In the genomic region with DNA sequence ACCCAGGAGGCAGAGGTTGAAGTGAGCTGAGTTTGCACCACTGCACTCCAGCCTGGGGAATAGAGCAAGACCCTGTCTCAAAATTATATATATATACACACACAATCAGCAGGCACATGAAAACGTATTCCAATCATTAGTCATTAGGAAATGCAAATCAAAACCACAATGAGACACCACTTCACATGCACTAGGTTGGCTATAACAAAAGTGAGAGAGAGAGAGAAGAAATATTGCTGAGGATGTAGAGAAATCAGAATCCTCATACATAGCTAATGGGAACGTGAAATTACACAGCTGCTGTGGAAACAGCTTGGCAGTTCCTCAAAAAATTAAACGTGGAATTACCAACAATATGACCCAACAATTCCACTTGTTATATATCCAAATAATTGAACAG, we compare ENCODE assay signal across 16 cellular contexts.
DNase-seq lines count a peak whose midpoint lies in the region; TF ChIP-seq lines count a peak whose summit lies in the region.
"Had no signal": no experiment of that assay in that cellular context is flagged by ENCODE, and none has a peak within 500 bp of the region (broad histone marks: within the 10 kb centered on the region; RNA-seq: fewer than 3 reads in every experiment).

No MANE protein-coding gene starts in this region.

- H3K27me3 ChIP-seq in tibial artery, result no peaks in the 10 kb centered on the region

- H3K9me3 ChIP-seq in tibial artery, result peaks cover 0 to 6% (median 0%) of the 10 kb centered on the region in 3 donors
- H3K9me3 ChIP-seq: SK-N-SH had no signal

- DNase-seq in ELR (ENCODE audit: low read depth) (peak; percentile 79), NCI-H1694 (lab: John Stamatoyannopoulos, UW) (peak; percentile 44), astrocyte of the hippocampus (ENCODE audit: low read depth, low spot score) (peak; percentile 26), kidney glomerular epithelial cell (lab: John Stamatoyannopoulos, UW) (peak; percentile 10), HK-2 (ENCODE audit: unreplicated experiment) (no peak), CD1c-positive myeloid dendritic cell (ENCODE audit: extremely low spot score) (no peak), tibial artery (no peak)
- DNase-seq: Caco-2; CD4-positive, CD25-positive, alpha-beta regulatory T cell; DMS153; NCI-H1417 treated with DMSO at 0.1 percent for 48 hours; NCI-H2029 treated with DMSO at 0.1 percent for 48 hours; NCI-H510A treated with DMSO at 0.1 percent for 48 hours; NCI-H82; PC-9; SK-N-SH had no signal

- no peak for TF ChIP-seq CTCF in tibial artery (IDR thresholded peaks at IDR 0.05)

- H3K27ac ChIP-seq in tibial artery, result no peak overlapping the region
- H3K27ac ChIP-seq: PC-9 had no signal

- no peaks in the 10 kb centered on the region for H3K4me1 ChIP-seq in tibial artery
- H3K4me1 ChIP-seq: Caco-2 had no signal

- no peaks in the 10 kb centered on the region for H3K36me3 ChIP-seq in tibial artery

- H3K4me3 ChIP-seq in tibial artery, result no peak overlapping the region
- H3K4me3 ChIP-seq: PC-9 had no signal

- intact Hi-C loops in tibial artery (cut with DNase I; ENCODE audit: low total_unique reads), result no loop called here

Comparison
In these comparisons a context has a peak if more than half of its experiments do, and no peak if none do; other contexts are left out.
1. DNase-seq: peak in ELR (single experiment), NCI-H1694 (single experiment), astrocyte of the hippocampus (single experiment) and kidney glomerular epithelial cell (single experiment); none in HK-2 (single experiment), CD1c-positive myeloid dendritic cell (single experiment) and tibial artery (0 of 2).